Comparison of ENCODE assay signal across 8 cellular contexts in the genomic region with DNA sequence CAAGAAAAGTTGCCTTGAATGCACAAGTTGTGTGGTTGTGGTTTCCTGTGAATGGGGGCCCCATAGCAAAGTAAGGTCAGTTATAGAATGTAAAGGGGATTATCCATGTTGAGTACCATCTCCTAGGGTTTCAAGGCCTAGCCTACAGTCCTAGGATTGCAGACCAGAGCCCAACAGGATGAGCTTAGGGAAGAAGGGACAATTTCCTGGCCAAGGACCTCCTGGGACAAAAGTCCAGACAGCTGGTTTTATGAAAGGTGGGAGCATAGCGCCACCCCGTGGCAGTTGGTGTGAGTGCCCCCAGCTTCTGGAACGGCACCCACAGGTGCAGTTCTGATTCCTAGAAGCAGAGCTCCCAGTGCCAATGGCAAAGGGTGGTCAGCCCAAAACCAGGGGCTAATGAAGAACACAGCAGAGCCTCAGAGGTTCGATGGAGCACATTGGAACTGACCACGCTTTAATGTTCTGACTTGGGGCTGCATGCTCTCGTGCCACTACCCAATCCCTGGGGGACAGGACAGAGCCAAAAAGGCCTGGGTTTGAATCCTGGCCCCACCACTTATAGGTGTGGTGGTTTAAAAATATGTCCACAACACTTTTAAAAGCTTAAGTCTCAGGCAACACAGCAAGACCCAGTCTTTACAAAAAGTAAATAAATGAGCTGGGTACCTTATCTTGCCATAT.
DNase-seq lines count a peak whose midpoint lies in the region; ATAC-seq and FAIRE-seq lines count a peak whose summit lies in the region.

No MANE protein-coding gene starts in this region.

- DNase-seq in AG08395 (ENCODE audit: low spot score) (peak; percentile 87), GM19239 (ENCODE audit: insufficient read length, low spot score) (peak; percentile 68), NCI-H2196 treated with DMSO at 0.1 percent for 48 hours (lab: John Stamatoyannopoulos, UW; ENCODE audit: unreplicated experiment) (peak; percentile 51), memory B cell (ENCODE audit: low spot score in 2 of 2) (peak; percentile 27 to 56)
- peak; percentile 76 to 82 for DNase-seq in activated CD4-positive, alpha-beta T cell treated with anti-CD3 and anti-CD28 coated beads, Interleukin-2, amount 50 U/mL, for 48 hours
- DNase-seq in effector CD4-positive, alpha-beta T cell: peak; percentile 61
- DNase-seq in stimulated activated CD8-positive, alpha-beta memory T cell treated with anti-CD3 and anti-CD28 coated beads, Interleukin-15, amount 100 ng/mL, for 4 hours (ENCODE audit: low read depth in 2 of 2): peak; percentile 17 to 31

- FAIRE-seq in GM19239 (lab: Jason Lieb, UNC): peak; percentile 79

- H3K4me3 Mint-ChIP-seq in memory B cell: no peak overlapping the region

- peaks cover 5% of the 10 kb centered on the region for H3K4me1 Mint-ChIP-seq in memory B cell

- H3K27me3 Mint-ChIP-seq in memory B cell: no peaks in the 10 kb centered on the region

- H3K36me3 Mint-ChIP-seq in memory B cell: peaks cover 22% of the 10 kb centered on the region

- no peaks in the 10 kb centered on the region for H3K9me3 Mint-ChIP-seq in memory B cell

- H3K27ac Mint-ChIP-seq in memory B cell: no peak overlapping the region

- ATAC-seq in memory B cell (ENCODE audit: low read depth): peak; percentile 35
- no peak for ATAC-seq in GM21825 (IDR thresholded peaks at IDR 0.05; ENCODE audit: unreplicated experiment)

Comparison
In these comparisons a context has a peak if more than half of its experiments do, and no peak if none do; other contexts are left out.
1. DNase-seq: peak in every context shown above with its lines; median percentile 87 in AG08395; 79 in activated CD4-positive, alpha-beta T cell treated with anti-CD3 and anti-CD28 coated beads, Interleukin-2, amount 50 U/mL, for 48 hours; 68 in GM19239; 61 in effector CD4-positive, alpha-beta T cell; 51 in NCI-H2196 treated with DMSO at 0.1 percent for 48 hours; 42 in memory B cell; 24 in stimulated activated CD8-positive, alpha-beta memory T cell treated with anti-CD3 and anti-CD28 coated beads, Interleukin-15, amount 100 ng/mL, for 4 hours.